8 cellular contexts compared by ENCODE assay signal in the genomic region with DNA sequence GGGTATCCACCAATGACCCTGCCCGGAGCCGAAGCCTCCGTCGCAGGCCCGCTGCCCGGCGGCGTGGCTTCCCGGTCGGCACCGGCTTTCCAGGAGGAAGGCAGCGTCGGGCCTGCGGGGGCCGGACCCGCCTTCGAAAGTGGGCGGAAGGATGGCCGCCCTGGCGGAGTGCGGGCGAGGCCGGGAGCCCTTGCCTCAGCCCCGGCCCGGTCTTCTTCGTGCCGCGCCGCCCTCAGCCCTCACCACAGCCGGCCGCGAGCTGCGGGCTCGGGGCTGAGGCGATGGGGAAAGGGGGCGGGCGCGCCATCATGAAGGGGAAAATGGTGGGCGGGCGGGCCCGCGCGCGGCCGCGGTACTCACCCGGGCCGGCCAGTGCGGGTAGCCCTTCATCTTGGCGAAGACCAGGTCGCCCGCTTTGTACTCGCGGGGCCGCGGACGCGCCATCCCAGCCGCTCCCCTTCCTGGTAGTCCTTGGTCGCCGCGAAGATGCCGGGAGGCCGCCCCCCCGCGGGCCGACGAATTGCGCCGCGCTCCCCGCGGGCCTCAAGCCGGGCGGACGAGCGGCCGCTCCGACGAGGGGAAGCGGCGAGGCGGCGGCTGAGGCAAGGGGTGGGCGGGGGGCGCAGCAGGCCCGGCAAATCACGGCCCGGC. TPM values are rescaled to one million over a fixed set of nuclear protein-coding genes. Genes with fewer than 3 reads are reported as not detected.
DNase-seq lines count a peak whose midpoint lies in the region; ATAC-seq and TF ChIP-seq lines count a peak whose summit lies in the region.

No MANE protein-coding gene starts in this region.

- peak overlapping the region; percentile 69; the same call in 1 of the 2 replicates for H4K5ac ChIP-seq in IMR-90 (ENCODE audit: low read depth, low read length)

- 0 out of 2 replicates have a peak, but pooled peaks cover 3% of the 10 kb centered on the region for H3K9me1 ChIP-seq in IMR-90 (ENCODE audit: insufficient read depth, low read length)

- H3K4me3 ChIP-seq in AG10803 (ENCODE audit: low read length) = peak overlapping the region; percentile 70
- H3K4me3 ChIP-seq in IMR-90 (ENCODE audit: insufficient read depth, low read depth, low read length) = peak overlapping the region; percentile 97
- H3K4me3 ChIP-seq in neuronal stem cell (ENCODE audit: low read length in 2 of 2) = peak overlapping the region; percentile 93 to 99

- no peak for TF ChIP-seq POLR2A in IMR-90 (IDR thresholded peaks at IDR 0.05; ENCODE audit: low read depth, low read length)

- H3K9ac ChIP-seq in IMR-90 (ENCODE audit: low read depth, low read length) = peak overlapping the region; percentile 92
- H3K9ac ChIP-seq in neuronal stem cell (ENCODE audit: low read depth, low read length, poor library complexity) = peak overlapping the region; percentile 94

- H2AFZ ChIP-seq in IMR-90 (replicated peaks; ENCODE audit: low read length, poor library complexity) (peak overlapping the region; percentile 92), neuronal stem cell (ENCODE audit: low read length) (peak overlapping the region; percentile 99)

- POLR2A ChIA-PET in IMR-90 (lab: Charles Lee; ENCODE audit: unreplicated experiment) = no interaction called here
- POLR2A ChIA-PET in activated naive CD8-positive, alpha-beta T cell treated with anti-CD3 and anti-CD28 coated beads, Interleukin-2, amount 10 ng/mL, durations not matched to agents 7 days and 5 days (lab: Charles Lee) = interaction anchor here (0.6 to 2.0 kb wide), 5 partner anchors 42 to 667 kb away, joined by 3 to 5 read pairs (median 4); a partner anchor contains a TSS

- peak; percentile 29 for DNase-seq in AG10803 (ENCODE audit: low read depth)
- no peak for DNase-seq in IMR-90
- peak; percentile 64 for DNase-seq in activated naive CD8-positive, alpha-beta T cell treated with anti-CD3 and anti-CD28 coated beads, Interleukin-2, amount 10 ng/mL, durations not matched to agents 7 days and 5 days
- DNase-seq in glutamatergic neuron = peak; percentile 79
- peak; percentile 42 for DNase-seq in neuronal stem cell (ENCODE audit: low spot score)

- no peak overlapping the region for H3K27ac Mint-ChIP-seq in activated naive CD8-positive, alpha-beta T cell treated with anti-CD3 and anti-CD28 coated beads, Interleukin-2, amount 10 ng/mL, durations not matched to agents 7 days and 5 days
- no peak overlapping the region for H3K27ac Mint-ChIP-seq in glutamatergic neuron (ENCODE audit: unreplicated experiment)

- H2BK120ac ChIP-seq in IMR-90 (ENCODE audit: low read depth, low read length) (peak overlapping the region; percentile 57; the same call in 1 of the 2 replicates), neuronal stem cell (ENCODE audit: low read depth, low read length) (no peak overlapping the region)

- in situ Hi-C loops in IMR-90 (cut with MboI; ENCODE audit: low sequenced_read_pairs) = no loop called here

- CTCF ChIA-PET in IMR-90 (lab: Yijun Ruan, JAX) = interaction anchor here (0.9 kb wide), 1 partner anchor 44 kb away, joined by 3 read pairs; no protein-coding TSS in a partner anchor

- peaks cover 8% of the 10 kb centered on the region for H3K4me1 Mint-ChIP-seq in activated naive CD8-positive, alpha-beta T cell treated with anti-CD3 and anti-CD28 coated beads, Interleukin-2, amount 10 ng/mL, durations not matched to agents 7 days and 5 days
- H3K4me1 Mint-ChIP-seq in glutamatergic neuron (ENCODE audit: low read depth, unreplicated experiment) = peaks cover 19% of the 10 kb centered on the region

- peak overlapping the region; percentile 93 for H3K14ac ChIP-seq in IMR-90 (replicated peaks; ENCODE audit: low read depth, low read length)
- H3K14ac ChIP-seq in neuronal stem cell (ENCODE audit: low read length) = peak overlapping the region; percentile 97

- peak overlapping the region; percentile 96 for H2AK9ac ChIP-seq in IMR-90 (replicated peaks; ENCODE audit: low read depth, low read length, poor library complexity)

- ATAC-seq in GM18907 (IDR thresholded peaks at IDR 0.05; ENCODE audit: unreplicated experiment) = peak; percentile 32
- ATAC-seq in IMR-90 (ENCODE audit: low read depth) = peak; percentile 55
- ATAC-seq in activated naive CD8-positive, alpha-beta T cell treated with anti-CD3 and anti-CD28 coated beads, Interleukin-2, amount 10 ng/mL, durations not matched to agents 7 days and 5 days (ENCODE audit: low read depth) = peak; percentile 41
- ATAC-seq in GM19467 (IDR thresholded peaks at IDR 0.05; ENCODE audit: unreplicated experiment) = no peak
- ATAC-seq in activated CD4-positive, CD25-positive, alpha-beta regulatory T cell treated with anti-CD3 and anti-CD28 coated beads, Interleukin-2, amount 50 U/mL, for 24 hours = no peak

- H3K9me3 Mint-ChIP-seq in activated naive CD8-positive, alpha-beta T cell treated with anti-CD3 and anti-CD28 coated beads, Interleukin-2, amount 10 ng/mL, durations not matched to agents 7 days and 5 days = no peaks in the 10 kb centered on the region
- peaks cover 8% of the 10 kb centered on the region for H3K9me3 Mint-ChIP-seq in glutamatergic neuron (ENCODE audit: unreplicated experiment)

- H3K4me1 ChIP-seq in IMR-90 (ENCODE audit: control insufficient read depth, insufficient read depth, low read length) (peaks cover 8% of the 10 kb centered on the region), neuronal stem cell (ENCODE audit: control insufficient read depth in 2 of 2, insufficient read depth in 1 of 2, low read depth in 1 of 2, low read length in 2 of 2) (peaks cover 9 to 11% of the 10 kb centered on the region in 2 donors)

- H2BK15ac ChIP-seq in IMR-90 (ENCODE audit: low read depth, low read length) = peak overlapping the region; percentile 15; the same call in 1 of the 3 replicates
- peak overlapping the region; percentile 94 for H2BK15ac ChIP-seq in neuronal stem cell (ENCODE audit: low read length)

- TF ChIP-seq RAD21 in IMR-90 (IDR thresholded peaks at IDR 0.05; ENCODE audit: low read length) = no peak

- intact Hi-C loops in IMR-90 (cut with micrococcal nuclease) = loop anchor here (1.0 to 10.0 kb wide), 4 partner anchors 95 to 638 kb away; no protein-coding TSS in a partner anchor

- H3K36me3 ChIP-seq in IMR-90 (ENCODE audit: control insufficient read depth, insufficient read depth, low read length) = no peaks in the 10 kb centered on the region
- peaks cover 0 to 21% of the 10 kb centered on the region in 2 donors for H3K36me3 ChIP-seq in neuronal stem cell (replicated peaks in 1 of 2; ENCODE audit: control insufficient read depth in 2 of 2, insufficient read depth in 2 of 2, low read length in 2 of 2)

- dilution Hi-C loops in IMR-90 (cut with HindIII; ENCODE audit: low sequenced_read_pairs, unreplicated experiment) = no loop called here

- H3K9me3 ChIP-seq in IMR-90 (ENCODE audit: control insufficient read depth, insufficient read depth, low read length) (no peaks in the 10 kb centered on the region), neuronal stem cell (replicated peaks in 1 of 2; ENCODE audit: control insufficient read depth in 2 of 2, insufficient read depth in 1 of 2, low read depth in 1 of 2, low read length in 2 of 2) (no peaks in the 10 kb centered on the region)

- H4K20me1 ChIP-seq in IMR-90 (ENCODE audit: insufficient read depth, low read length) = peaks cover 4% of the 10 kb centered on the region; the same call in 1 of the 2 replicates

- peak overlapping the region; percentile 100 for H3K23ac ChIP-seq in IMR-90 (ENCODE audit: low read depth, low read length)
- H3K23ac ChIP-seq in neuronal stem cell (ENCODE audit: low read depth, low read length, poor library complexity) = peak overlapping the region; percentile 68

- TF ChIP-seq CTCF in AG10803 (conservative IDR thresholded peaks at IDR 0.05; ENCODE audit: low read length) (no peak), IMR-90 (conservative IDR thresholded peaks at IDR 0.05; ENCODE audit: low read depth, low read length) (no peak), glutamatergic neuron (IDR thresholded peaks at IDR 0.05; ENCODE audit: partially characterized antibody, unreplicated experiment) (no peak)

- peaks cover 24% of the 10 kb centered on the region for H3K27me3 Mint-ChIP-seq in activated naive CD8-positive, alpha-beta T cell treated with anti-CD3 and anti-CD28 coated beads, Interleukin-2, amount 10 ng/mL, durations not matched to agents 7 days and 5 days
- peaks cover 9% of the 10 kb centered on the region for H3K27me3 Mint-ChIP-seq in glutamatergic neuron (ENCODE audit: unreplicated experiment)

- BruUV-seq in IMR-90 (replicated peaks; lab: Mats Ljungman, UMichigan) = no TSS peak

- H2BK20ac ChIP-seq in IMR-90 (ENCODE audit: low read depth, low read length) = no peak overlapping the region

- H3K27me3 ChIP-seq in IMR-90 (ENCODE audit: control insufficient read depth, insufficient read depth, low read length) = no peaks in the 10 kb centered on the region
- H3K27me3 ChIP-seq in neuronal stem cell (ENCODE audit: control insufficient read depth in 3 of 3, insufficient read depth in 3 of 3, low read depth in 1 of 3, low read length in 3 of 3) = no peaks in the 10 kb centered on the region

- peak overlapping the region; percentile 80 for H2BK5ac ChIP-seq in IMR-90 (ENCODE audit: low read depth, low read length, poor library complexity, severe bottlenecking)
- peak overlapping the region; percentile 82 for H2BK5ac ChIP-seq in neuronal stem cell (ENCODE audit: low read length)

- H3K27ac ChIP-seq in IMR-90 (ENCODE audit: insufficient read depth, low read length) = peak overlapping the region; percentile 84
- H3K27ac ChIP-seq in neuronal stem cell (replicated peaks; ENCODE audit: low read length) = peak overlapping the region; percentile 81

- H2AK5ac ChIP-seq in IMR-90 (ENCODE audit: low read depth, low read length) (no peak overlapping the region), neuronal stem cell (ENCODE audit: low read depth, low read length) (peak overlapping the region; percentile 90)

- peaks cover 0 to 19% of the 10 kb centered on the region in 2 experiments; a peak in 2 of 4 replicates for H3K79me1 ChIP-seq in IMR-90 (ENCODE audit: low read depth in 1 of 2, low read length in 2 of 2)
- peaks cover 2% of the 10 kb centered on the region for H3K79me1 ChIP-seq in neuronal stem cell (ENCODE audit: low read depth, low read length)

- H3K56ac ChIP-seq in IMR-90 (ENCODE audit: extremely low read depth, insufficient read depth, low read length) = peak overlapping the region; percentile 86; the same call in 1 of the 2 replicates

- peaks cover 5% of the 10 kb centered on the region for H3K36me3 Mint-ChIP-seq in activated naive CD8-positive, alpha-beta T cell treated with anti-CD3 and anti-CD28 coated beads, Interleukin-2, amount 10 ng/mL, durations not matched to agents 7 days and 5 days
- peaks cover 5% of the 10 kb centered on the region for H3K36me3 Mint-ChIP-seq in glutamatergic neuron (ENCODE audit: unreplicated experiment)

- peak overlapping the region; percentile 3 to 41; a peak in 1 of 4 replicates for H4K8ac ChIP-seq in IMR-90 (ENCODE audit: low read depth in 2 of 2, low read length in 2 of 2)
- no peak overlapping the region for H4K8ac ChIP-seq in neuronal stem cell (ENCODE audit: low read depth, low read length)

- H4K91ac ChIP-seq in IMR-90 (ENCODE audit: insufficient read depth, low read depth, low read length) (peak overlapping the region; percentile 59), neuronal stem cell (ENCODE audit: low read depth, low read length, poor library complexity) (no peak overlapping the region)

- H3K4me2 ChIP-seq in IMR-90 (ENCODE audit: low read depth, low read length) (peak overlapping the region; percentile 100), neuronal stem cell (ENCODE audit: insufficient read depth, low read length, poor library complexity, severe bottlenecking) (peak overlapping the region; percentile 59)

- H2BK12ac ChIP-seq in neuronal stem cell (ENCODE audit: low read length) = no peak overlapping the region

- H3K4ac ChIP-seq in IMR-90 (ENCODE audit: low read depth, low read length) = peak overlapping the region; percentile 85
- H3K4ac ChIP-seq in neuronal stem cell (ENCODE audit: low read length) = no peak overlapping the region

- H3K4me3 Mint-ChIP-seq in activated naive CD8-positive, alpha-beta T cell treated with anti-CD3 and anti-CD28 coated beads, Interleukin-2, amount 10 ng/mL, durations not matched to agents 7 days and 5 days = peak overlapping the region; percentile 85
- H3K4me3 Mint-ChIP-seq in glutamatergic neuron (ENCODE audit: unreplicated experiment) = no peak overlapping the region

- 1% methylated on average over 51 of the region's 89 CpGs; no CpG with 5 or more reads in 1 of the 2 experiments for WGBS in IMR-90 (ENCODE audit: extremely low coverage in 2 of 2, insufficient read length in 1 of 2), 2 experiments
- WGBS in neuronal stem cell (ENCODE audit: extremely low coverage in 2 of 2, insufficient read length in 2 of 2, insufficient replicate concordance in 1 of 2), 2 donors = no CpG with 5 or more reads among the region's 89 CpGs

- H3K18ac ChIP-seq in IMR-90 (ENCODE audit: low read depth, low read length) (peak overlapping the region; percentile 87), neuronal stem cell (ENCODE audit: low read length) (peak overlapping the region; percentile 86)

RNA-seq across cellular contexts. Expression of a gene that starts 0.5 kb away (rescaled TPM):
- total RNA-seq in IMR-90 (2012; rRNA removed) (9.5 and 31.4 TPM in 2 replicates), glutamatergic neuron (ENCODE audit: unreplicated experiment) (130 TPM)
- 18.1 and 19.6 TPM in 2 replicates for polyA plus RNA-seq in IMR-90 (2012; rRNA removed)
- 1.4 and 2.0 TPM in 2 replicates for polyA plus RNA-seq in IMR-90 (2012; cell fraction: cytosol; rRNA removed)
- 1.0 and 5.2 TPM in 2 replicates for polyA plus RNA-seq in IMR-90 (2012; cell fraction: nucleus; rRNA removed; ENCODE audit: low replicate concordance)
- 10 to 100 TPM; 26.6 to 29.0 TPM for total RNA-seq in activated naive CD8-positive, alpha-beta T cell treated with anti-CD3 and anti-CD28 coated beads, Interleukin-2, amount 10 ng/mL, durations not matched to agents 7 days and 5 days
- polyA plus RNA-seq in neuronal stem cell (2013, experiment 1 of 2) = 166 TPM
- polyA plus RNA-seq in neuronal stem cell (2013, experiment 2 of 2) = 171 TPM

Comparison
In these comparisons a context has a peak if more than half of its experiments do, and no peak if none do; other contexts are left out.
1. ATAC-seq: peak in GM18907 (single experiment), IMR-90 (single experiment) and activated naive CD8-positive, alpha-beta T cell treated with anti-CD3 and anti-CD28 coated beads, Interleukin-2, amount 10 ng/mL, durations not matched to agents 7 days and 5 days (single experiment); none in GM19467 (single experiment) and activated CD4-positive, CD25-positive, alpha-beta regulatory T cell treated with anti-CD3 and anti-CD28 coated beads, Interleukin-2, amount 50 U/mL, for 24 hours (0 of 2).
2. Peak in every context shown above with its lines, with median percentiles within 50 percentile points of each other: H3K4me3 ChIP-seq.